In genomic region chr3:42846682-42847522, GRCh38 we compare ENCODE assay signal across 10 cellular contexts. TPM values are rescaled to one million over a fixed set of nuclear protein-coding genes. Genes with fewer than 3 reads are reported as not detected.
DNase-seq lines count a peak whose midpoint lies in the region; ATAC-seq and TF ChIP-seq lines count a peak whose summit lies in the region.
"Had no signal": no experiment of that assay in that cellular context is flagged by ENCODE, and none has a peak within 500 bp of the region (broad histone marks: within the 10 kb centered on the region; RNA-seq: fewer than 3 reads in every experiment).

No MANE protein-coding gene starts in this region.

- no peak overlapping the region for H3K4me2 ChIP-seq in PC-3 (ENCODE audit: low read length)

- H3K27ac ChIP-seq in PC-3 (ENCODE audit: low read length) = no peak overlapping the region

- no peak overlapping the region for H3K9ac ChIP-seq in PC-3 (ENCODE audit: low read length)

- H3K27me3 Mint-ChIP-seq in central memory CD8-positive, alpha-beta T cell = no peaks in the 10 kb centered on the region
- H3K27me3 Mint-ChIP-seq in progenitor cell of endocrine pancreas = peaks cover 17% of the 10 kb centered on the region

- H3K4me1 ChIP-seq in PC-3 (ENCODE audit: insufficient read depth, low read length) = no peaks in the 10 kb centered on the region

- H2AFZ ChIP-seq in PC-3 (ENCODE audit: low read length) = no peak overlapping the region

- no peaks in the 10 kb centered on the region for H3K36me3 ChIP-seq in PC-3 (ENCODE audit: low read depth, low read length)

- peaks cover 1% of the 10 kb centered on the region for H3K36me3 Mint-ChIP-seq in central memory CD8-positive, alpha-beta T cell (ENCODE audit: insufficient read depth)
- no peaks in the 10 kb centered on the region for H3K36me3 Mint-ChIP-seq in progenitor cell of endocrine pancreas (ENCODE audit: insufficient read depth)

- no peaks in the 10 kb centered on the region for H4K20me1 ChIP-seq in PC-3 (ENCODE audit: low read length)

- peaks cover 15% of the 10 kb centered on the region for H3K4me1 Mint-ChIP-seq in central memory CD8-positive, alpha-beta T cell
- peaks cover 12% of the 10 kb centered on the region for H3K4me1 Mint-ChIP-seq in progenitor cell of endocrine pancreas (ENCODE audit: low read depth)

- POLR2A ChIA-PET in PC-3 (lab: Charles Lee; ENCODE audit: unreplicated experiment) = no interaction called here

- ATAC-seq in GM18511 (IDR thresholded peaks at IDR 0.05; ENCODE audit: unreplicated experiment) (peak; percentile 76), PC-3 (no peak)
- ATAC-seq in central memory CD8-positive, alpha-beta T cell (replicated peaks; ENCODE audit: extremely low read depth, poor library complexity, severe bottlenecking) = peak; percentile 54

- no peaks in the 10 kb centered on the region for H3K27me3 ChIP-seq in PC-3 (ENCODE audit: low read length)

- DNase-seq in KBM-7 = peak; percentile 75
- no peak for DNase-seq in central memory CD8-positive, alpha-beta T cell (ENCODE audit: low spot score in 2 of 2)
- DNase-seq in progenitor cell of endocrine pancreas (ENCODE audit: low spot score, unreplicated experiment) = no peak
- no peak for DNase-seq in DMS53 treated with DMSO at 0.1 percent for 48 hours (lab: John Stamatoyannopoulos, UW; ENCODE audit: unreplicated experiment)
- DNase-seq in DMS114 treated with DMSO at 0.1 percent for 48 hours (lab: John Stamatoyannopoulos, UW; ENCODE audit: unreplicated experiment) = no peak
- no peak for DNase-seq in PC-3
- DNase-seq in mesenteric fat pad (ENCODE audit: low spot score) = no peak
- DNase-seq: stimulated activated CD4-positive, alpha-beta T cell treated with anti-CD3 and anti-CD28 coated beads, Interleukin-2, amount 100 ng/mL, for 24 hours had no signal

- in situ Hi-C loops in KBM-7 (cut with MboI; ENCODE audit: low pct_unique_long_range_greater_than_20kb, low sequenced_read_pairs) = no loop called here

- intact Hi-C loops in PC-3 (cut with micrococcal nuclease) = no loop called here

- no peak overlapping the region for H3K4me3 Mint-ChIP-seq in central memory CD8-positive, alpha-beta T cell
- no peak overlapping the region for H3K4me3 Mint-ChIP-seq in progenitor cell of endocrine pancreas (ENCODE audit: low read depth)

- CTCF ChIA-PET in PC-3 (lab: Charles Lee) = no interaction called here

- H3K27ac Mint-ChIP-seq in central memory CD8-positive, alpha-beta T cell (ENCODE audit: low read depth) = peak overlapping the region; percentile 54
- peak overlapping the region; percentile 36 for H3K27ac Mint-ChIP-seq in progenitor cell of endocrine pancreas

- no peaks in the 10 kb centered on the region for H3K9me2 ChIP-seq in PC-3 (replicated peaks; ENCODE audit: low read length)

- H3K79me2 ChIP-seq in PC-3 (ENCODE audit: low read length) = no peaks in the 10 kb centered on the region

- TF ChIP-seq CTCF in progenitor cell of endocrine pancreas (IDR thresholded peaks at IDR 0.05; ENCODE audit: unreplicated experiment) (no peak), PC-3 (conservative IDR thresholded peaks at IDR 0.05; ENCODE audit: low read depth, low read length) (no peak)

- no peak overlapping the region for H3K4me3 ChIP-seq in PC-3 (ENCODE audit: low read length)

- H3K9me3 Mint-ChIP-seq in central memory CD8-positive, alpha-beta T cell = no peaks in the 10 kb centered on the region
- no peaks in the 10 kb centered on the region for H3K9me3 Mint-ChIP-seq in progenitor cell of endocrine pancreas (ENCODE audit: low read depth)

- BruUV-seq in PC-3 (replicated peaks; lab: Mats Ljungman, UMichigan) = no TSS peak

- no peaks in the 10 kb centered on the region for H3F3A ChIP-seq in PC-3 (ENCODE audit: low read length, unreplicated experiment)

- H3K9me3 ChIP-seq in PC-3 (ENCODE audit: low read length) = no peaks in the 10 kb centered on the region

RNA-seq across cellular contexts. Expression of gene CYP8B1, which starts 28.8 kb away (rescaled TPM):
- total RNA-seq in progenitor cell of endocrine pancreas = not detected in 2 replicates
- not detected in 2 replicates for total RNA-seq in PC-3 (2014; rRNA removed)
- not detected for total RNA-seq in mesenteric fat pad
- total RNA-seq: T-helper 2 cell treated with Interferon-gamma antibody and Interleukin-4, amounts not matched to agents 100 ng/mL and 5 ng/mL, for 36 hours had no signal

RNA-seq across cellular contexts. Expression of gene ACKR2, which starts 37.7 kb away (rescaled TPM):
- total RNA-seq in progenitor cell of endocrine pancreas (0.60 and 0.78 TPM in 2 replicates), PC-3 (2014; rRNA removed) (1.3 and 3.9 TPM in 2 replicates), mesenteric fat pad (5.6 TPM)

RNA-seq across cellular contexts. Expression of gene HIGD1A, which starts 42.6 kb away (rescaled TPM):
- total RNA-seq in progenitor cell of endocrine pancreas (90.6 and 92.3 TPM in 2 replicates), PC-3 (2014; rRNA removed) (118 and 154 TPM in 2 replicates), mesenteric fat pad (97.4 TPM)

RNA-seq across cellular contexts. Expression of gene ZNF662, which starts 59.0 kb away (rescaled TPM):
- total RNA-seq in progenitor cell of endocrine pancreas (0.40 and 0.65 TPM in 2 replicates), PC-3 (2014; rRNA removed) (0.04 TPM in 1 of 2 replicates, not detected in the other), mesenteric fat pad (5.7 TPM)
